ENCODE assay signal across 16 cellular contexts in the genomic region with DNA sequence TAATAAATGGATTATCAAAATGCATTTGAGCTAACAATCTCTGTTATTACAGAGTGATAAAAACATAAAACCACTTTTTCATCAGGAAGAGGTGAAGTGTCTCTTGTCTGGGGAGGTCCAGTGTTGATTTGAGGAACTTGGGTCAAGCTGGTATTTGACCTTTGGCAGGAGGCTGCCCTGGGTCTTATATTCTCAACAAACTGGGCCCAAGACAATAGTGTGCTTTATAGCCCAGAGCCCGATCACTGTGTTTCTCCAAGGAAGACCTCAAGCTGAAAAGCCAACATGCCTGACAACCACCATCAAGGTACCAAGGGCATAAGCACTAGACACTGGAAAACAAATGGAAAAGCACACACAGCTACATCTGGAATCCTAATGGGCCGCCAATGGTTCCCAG.
"Had no signal": no experiment of that assay in that cellular context is flagged by ENCODE, and none has a peak within 500 bp of the region (broad histone marks: within the 10 kb centered on the region; RNA-seq: fewer than 3 reads in every experiment).

No MANE protein-coding gene starts in this region.

- H3K36me3 Mint-ChIP-seq: immature natural killer cell; naive thymus-derived CD8-positive, alpha-beta T cell; stimulated activated naive B cell treated with anti-CD40 and anti-IgM and Interleukin-4, amounts not matched to agents 10 μg/mL and 1 μg/mL and 100 μg/mL, for 72 hours had no signal

- H3K27ac Mint-ChIP-seq: immature natural killer cell; naive thymus-derived CD8-positive, alpha-beta T cell; stimulated activated naive B cell treated with anti-CD40 and anti-IgM and Interleukin-4, amounts not matched to agents 10 μg/mL and 1 μg/mL and 100 μg/mL, for 72 hours had no signal

- H3K27me3 ChIP-seq: esophagus muscularis mucosa, right lobe of liver, upper lobe of left lung had no signal

- H3K9me3 ChIP-seq: esophagus muscularis mucosa, lower lobe of right lung, psoas muscle, right lobe of liver, upper lobe of left lung had no signal

- H3K27me3 Mint-ChIP-seq: central memory CD8-positive, alpha-beta T cell; stimulated activated naive B cell treated with anti-CD40 and anti-IgM and Interleukin-4, amounts not matched to agents 10 μg/mL and 1 μg/mL and 100 μg/mL, for 72 hours had no signal

- H3K4me3 Mint-ChIP-seq: central memory CD8-positive, alpha-beta T cell; immature natural killer cell; naive thymus-derived CD8-positive, alpha-beta T cell; stimulated activated naive B cell treated with anti-CD40 and anti-IgM and Interleukin-4, amounts not matched to agents 10 μg/mL and 1 μg/mL and 100 μg/mL, for 72 hours had no signal

- H3K36me3 ChIP-seq: esophagus muscularis mucosa, lower lobe of right lung, right lobe of liver, upper lobe of left lung had no signal

- H3K27ac ChIP-seq: esophagus muscularis mucosa, lower lobe of right lung, psoas muscle, right lobe of liver, upper lobe of left lung had no signal

- DNase-seq: activated CD4-positive, alpha-beta T cell treated with anti-CD3 and anti-CD28 coated beads, Interleukin-2, amount 50 U/mL, for 48 hours; activated naive CD4-positive, alpha-beta T cell; immature natural killer cell; left cardiac atrium; lower lobe of right lung; naive thymus-derived CD8-positive, alpha-beta T cell; occipital lobe; psoas muscle; right lobe of liver; stimulated activated CD4-positive, alpha-beta T cell treated with anti-CD3 and anti-CD28 coated beads, Interleukin-2, amount 100 ng/mL, for 24 hours; stimulated activated naive B cell treated with anti-CD40 and anti-IgM and Interleukin-4, amounts not matched to agents 10 μg/mL and 1 μg/mL and 100 μg/mL, for 72 hours; upper lobe of left lung had no signal

- H3K4me1 Mint-ChIP-seq: central memory CD8-positive, alpha-beta T cell; immature natural killer cell; naive thymus-derived CD8-positive, alpha-beta T cell; stimulated activated naive B cell treated with anti-CD40 and anti-IgM and Interleukin-4, amounts not matched to agents 10 μg/mL and 1 μg/mL and 100 μg/mL, for 72 hours had no signal

- H3K4me3 ChIP-seq: esophagus muscularis mucosa, lower lobe of right lung, psoas muscle, right lobe of liver, upper lobe of left lung had no signal

- ATAC-seq: activated CD4-positive, CD25-positive, alpha-beta regulatory T cell treated with anti-CD3 and anti-CD28 coated beads, Interleukin-2, amount 50 U/mL, for 24 hours; lower lobe of right lung; naive thymus-derived CD8-positive, alpha-beta T cell; right lobe of liver; stimulated activated naive B cell treated with anti-CD40 and anti-IgM and Interleukin-4, amounts not matched to agents 10 μg/mL and 1 μg/mL and 100 μg/mL, for 72 hours had no signal

- H3K4me1 ChIP-seq: lower lobe of right lung, psoas muscle, right lobe of liver, upper lobe of left lung had no signal

- FAIRE-seq: endometrium had no signal
